ENCODE assay signal across 8 cellular contexts in genomic region chr1:33255347-33256311, GRCh38. TPM values are rescaled to one million over a fixed set of nuclear protein-coding genes. Genes with fewer than 3 reads are reported as not detected.
A peak's percentile ranks its signal among the peaks of the same experiment; 100 is the strongest.
DNase-seq lines count a peak whose midpoint lies in the region; ATAC-seq and TF ChIP-seq lines count a peak whose summit lies in the region.

No MANE protein-coding gene starts in this region.

- DNase-seq in DMS79 (lab: John Stamatoyannopoulos, UW) (peak; percentile 35), HFFc6 (peak; percentile 24), NCI-H774 (lab: John Stamatoyannopoulos, UW) (peak; percentile 93), mucosa of gallbladder (ENCODE audit: low spot score) (peak; percentile 80)
- DNase-seq in activated T-cell treated with anti-CD3 and anti-CD28 coated beads, Interleukin-2, amount 50 U/mL, for 1 hour = peak; percentile 51
- peak; percentile 3 to 42 (median 26) for DNase-seq in stimulated activated naive CD4-positive, alpha-beta T cell (lab: John Stamatoyannopoulos, UW)

- H3K27ac Mint-ChIP-seq in HFFc6 = peak overlapping the region; percentile 47

- peaks cover 8% of the 10 kb centered on the region for H3K36me3 Mint-ChIP-seq in HFFc6 (ENCODE audit: low read depth)

- no peaks in the 10 kb centered on the region; the same call in 1 of the 2 replicates for H3K9me3 Mint-ChIP-seq in HFFc6

- TF ChIP-seq CTCF in HFFc6 (IDR thresholded peaks at IDR 0.05) = no peak

- H3K4me3 Mint-ChIP-seq in HFFc6 = peak overlapping the region; percentile 69

- peaks cover 13% of the 10 kb centered on the region for H3K27me3 Mint-ChIP-seq in HFFc6 (ENCODE audit: insufficient read depth)

- peaks cover 30% of the 10 kb centered on the region for H3K4me1 Mint-ChIP-seq in HFFc6 (ENCODE audit: low read depth)

- ATAC-seq in esophagus mucosa (peak; percentile 78), GM21528 (IDR thresholded peaks at IDR 0.05; ENCODE audit: low FRiP score, unreplicated experiment) (no peak)

RNA-seq across cellular contexts. Expression of gene ZNF362, which starts 0.7 kb away (rescaled TPM):
- 10 to 100 TPM; 15.3 to 19.6 (median 17.0) TPM for total RNA-seq in HFFc6 (2021; fragmentation: NEBNext Ultra II Directional; extraction: Animal tissue kit (Norgen Biotek cat#: 25700))
- total RNA-seq in esophagus mucosa (14.0 TPM), mucosa of gallbladder (39.9 TPM)

Comparison
In these comparisons a context has a peak if more than half of its experiments do, and no peak if none do; other contexts are left out.
1. DNase-seq: peak in every context shown above with its lines; median percentile 93 in NCI-H774; 80 in mucosa of gallbladder; 51 in activated T-cell treated with anti-CD3 and anti-CD28 coated beads, Interleukin-2, amount 50 U/mL, for 1 hour; 35 in DMS79; 26 in stimulated activated naive CD4-positive, alpha-beta T cell; 24 in HFFc6.